Comparison of ENCODE assay signal across 18 cellular contexts in genomic region chr2:142869461-142870106, GRCh38. TPM values are rescaled to one million over a fixed set of nuclear protein-coding genes. Genes with fewer than 3 reads are reported as not detected.
DNase-seq lines count a peak whose midpoint lies in the region; ATAC-seq, FAIRE-seq and TF ChIP-seq lines count a peak whose summit lies in the region.
"Had no signal": no experiment of that assay in that cellular context is flagged by ENCODE, and none has a peak within 500 bp of the region (broad histone marks: within the 10 kb centered on the region; RNA-seq: fewer than 3 reads in every experiment).

No MANE protein-coding gene starts in this region.

- FAIRE-seq in keratinocyte (lab: Jason Lieb, UNC) = no peak

- H2AK5ac ChIP-seq in trophoblast cell (ENCODE audit: low read length) = no peak overlapping the region

- DNase-seq in SK-N-DZ (ENCODE audit: low spot score) (peak; percentile 43), keratinocyte (ENCODE audit: low read depth, low spot score) (no peak), anterior cingulate cortex (lab: John Stamatoyannopoulos, UW) (no peak), trophoblast cell (no peak)
- DNase-seq in activated T-cell treated with anti-CD3 and anti-CD28 coated beads, Interleukin-2, amount 50 U/mL, for 4 hours = no peak
- DNase-seq: BE2C; CD8-positive, alpha-beta T cell; DND-41; GDM1; GOT3; NCI-H1092; NCI-H2081 treated with DMSO at 0.1 percent for 48 hours; NCI-H510A treated with DMSO at 0.1 percent for 48 hours; NCI-H82 had no signal

- H3K9ac ChIP-seq in keratinocyte (ENCODE audit: control insufficient read depth, extremely low read depth, insufficient read depth, low read length) = no peak overlapping the region
- H3K9ac ChIP-seq in trophoblast cell (ENCODE audit: low read length) = no peak overlapping the region
- H3K9ac ChIP-seq: KMS-11 had no signal

- no peak overlapping the region for H4K91ac ChIP-seq in trophoblast cell (ENCODE audit: low read depth, low read length)

- H3K36me3 Mint-ChIP-seq in stimulated activated memory B cell treated with anti-CD40 and anti-IgM and Interleukin-4, amounts not matched to agents 10 μg/mL and 1 μg/mL and 100 μg/mL, for 72 hours = peaks cover 5% of the 10 kb centered on the region
- H3K36me3 Mint-ChIP-seq in activated T-cell treated with anti-CD3 and anti-CD28 coated beads, Interleukin-2, amount 50 U/mL, for 4 hours (ENCODE audit: insufficient read depth) = no peaks in the 10 kb centered on the region
- H3K36me3 Mint-ChIP-seq: CD8-positive, alpha-beta T cell had no signal

- peaks cover 38% of the 10 kb centered on the region for H3F3A ChIP-seq in DOHH2 (ENCODE audit: control insufficient read depth, insufficient read depth)

- H2AFZ ChIP-seq in keratinocyte (ENCODE audit: control insufficient read depth, low read length) = no peak overlapping the region
- no peak overlapping the region for H2AFZ ChIP-seq in trophoblast cell (ENCODE audit: insufficient read depth, low read length, poor library complexity)

- H3K9me1 ChIP-seq in keratinocyte (ENCODE audit: control insufficient read depth, extremely low read depth, insufficient read depth, low read length) = no peaks in the 10 kb centered on the region

- H3K36me3 ChIP-seq in DOHH2 (ENCODE audit: control insufficient read depth, low read length) (peaks cover 34% of the 10 kb centered on the region), keratinocyte (ENCODE audit: control insufficient read depth in 2 of 2, extremely low read depth in 1 of 2, insufficient read depth in 2 of 2, low read length in 2 of 2) (no peaks in the 10 kb centered on the region), trophoblast cell (ENCODE audit: control insufficient read depth in 1 of 2, insufficient read depth in 2 of 2, low read length in 2 of 2) (no peaks in the 10 kb centered on the region)
- H3K36me3 ChIP-seq: BE2C, SJSA1 had no signal

- H3K18ac ChIP-seq in trophoblast cell (ENCODE audit: low read length) = no peak overlapping the region

- no peak overlapping the region for H3K27ac Mint-ChIP-seq in stimulated activated memory B cell treated with anti-CD40 and anti-IgM and Interleukin-4, amounts not matched to agents 10 μg/mL and 1 μg/mL and 100 μg/mL, for 72 hours
- H3K27ac Mint-ChIP-seq: CD8-positive, alpha-beta T cell had no signal

- dilution Hi-C loops in keratinocyte (cut with MboI; ENCODE audit: extremely low pct_ligation_motif_present, low sequenced_read_pairs) = no loop called here

- H3K79me2 ChIP-seq in DOHH2 (ENCODE audit: control insufficient read depth, low read length) (peaks cover 49% of the 10 kb centered on the region), keratinocyte (ENCODE audit: control insufficient read depth, insufficient read depth, low read length) (no peaks in the 10 kb centered on the region), trophoblast cell (ENCODE audit: control insufficient read depth, insufficient read depth, low read length, poor library complexity) (no peaks in the 10 kb centered on the region)

- H3K27me3 ChIP-seq in DOHH2 (ENCODE audit: control insufficient read depth, low read length) = no peaks in the 10 kb centered on the region
- no peaks in the 10 kb centered on the region for H3K27me3 ChIP-seq in keratinocyte (ENCODE audit: control insufficient read depth, extremely low read depth, insufficient read depth, low read length)
- no peaks in the 10 kb centered on the region for H3K27me3 ChIP-seq in trophoblast cell (ENCODE audit: insufficient read depth, low read length)
- H3K27me3 ChIP-seq: BE2C, SJSA1 had no signal

- peaks cover 65% of the 10 kb centered on the region for H3K4me1 Mint-ChIP-seq in stimulated activated memory B cell treated with anti-CD40 and anti-IgM and Interleukin-4, amounts not matched to agents 10 μg/mL and 1 μg/mL and 100 μg/mL, for 72 hours
- H3K4me1 Mint-ChIP-seq in activated T-cell treated with anti-CD3 and anti-CD28 coated beads, Interleukin-2, amount 50 U/mL, for 4 hours (ENCODE audit: low read depth) = peaks cover 2% of the 10 kb centered on the region

- no peak overlapping the region for H3K4ac ChIP-seq in trophoblast cell (ENCODE audit: low read depth, low read length)

- H2BK120ac ChIP-seq in trophoblast cell (ENCODE audit: insufficient read depth, low read length, poor library complexity) = no peak overlapping the region

- H3K4me3 ChIP-seq in DOHH2 (ENCODE audit: low read length) = peak overlapping the region; percentile 55
- H3K4me3 ChIP-seq in keratinocyte (ENCODE audit: control insufficient read depth in 2 of 3, extremely low read depth in 1 of 3, insufficient read depth in 2 of 3, low read depth in 1 of 3, low read length in 3 of 3) = no peak overlapping the region
- no peak overlapping the region for H3K4me3 ChIP-seq in trophoblast cell (ENCODE audit: low read depth, low read length)
- H3K4me3 ChIP-seq: SJSA1 had no signal

- no peak for ATAC-seq in stimulated activated memory B cell treated with anti-CD40 and anti-IgM and Interleukin-4, amounts not matched to agents 10 μg/mL and 1 μg/mL and 100 μg/mL, for 72 hours
- no peak for ATAC-seq in activated T-cell treated with anti-CD3 and anti-CD28 coated beads, Interleukin-2, amount 50 U/mL, for 4 hours
- ATAC-seq: CD8-positive, alpha-beta T cell had no signal

- no peaks in the 10 kb centered on the region for H3K79me1 ChIP-seq in trophoblast cell (ENCODE audit: low read length)

- H4K8ac ChIP-seq in trophoblast cell (ENCODE audit: low read depth, low read length) = no peak overlapping the region

- no peaks in the 10 kb centered on the region for H4K20me1 ChIP-seq in DOHH2 (ENCODE audit: control insufficient read depth, insufficient read depth, low read depth, low read length)
- no peaks in the 10 kb centered on the region for H4K20me1 ChIP-seq in keratinocyte (ENCODE audit: control insufficient read depth, extremely low read depth, insufficient read depth, low read length)

- H3K4me2 ChIP-seq in DOHH2 (ENCODE audit: low read length) = peak overlapping the region; percentile 65
- no peak overlapping the region for H3K4me2 ChIP-seq in keratinocyte (ENCODE audit: control insufficient read depth, extremely low read depth, insufficient read depth, low read depth, low read length)
- H3K4me2 ChIP-seq in trophoblast cell (ENCODE audit: low read length) = no peak overlapping the region
- H3K4me2 ChIP-seq: KMS-11 had no signal

- H3K4me1 ChIP-seq in DOHH2 (ENCODE audit: control insufficient read depth, low read length) (peaks cover 86% of the 10 kb centered on the region), keratinocyte (ENCODE audit: control insufficient read depth, extremely low read depth, insufficient read depth, low read length) (peaks cover 43% of the 10 kb centered on the region), trophoblast cell (ENCODE audit: control insufficient read depth in 1 of 2, insufficient read depth in 2 of 2, low read length in 2 of 2) (no peaks in the 10 kb centered on the region)
- H3K4me1 ChIP-seq: BE2C had no signal

- no CpG with 5 or more reads among the region's 5 CpGs for WGBS in trophoblast cell (ENCODE audit: extremely low coverage, insufficient coverage, insufficient read length)

- no peaks in the 10 kb centered on the region for H3K27me3 Mint-ChIP-seq in stimulated activated memory B cell treated with anti-CD40 and anti-IgM and Interleukin-4, amounts not matched to agents 10 μg/mL and 1 μg/mL and 100 μg/mL, for 72 hours
- H3K27me3 Mint-ChIP-seq in activated T-cell treated with anti-CD3 and anti-CD28 coated beads, Interleukin-2, amount 50 U/mL, for 4 hours (ENCODE audit: low read depth) = peaks cover 5% of the 10 kb centered on the region

- H3K9me2 ChIP-seq in DOHH2 (replicated peaks; ENCODE audit: control insufficient read depth, low read length) = no peaks in the 10 kb centered on the region

- peak overlapping the region; percentile 79 for H3K4me3 Mint-ChIP-seq in stimulated activated memory B cell treated with anti-CD40 and anti-IgM and Interleukin-4, amounts not matched to agents 10 μg/mL and 1 μg/mL and 100 μg/mL, for 72 hours
- H3K4me3 Mint-ChIP-seq in activated T-cell treated with anti-CD3 and anti-CD28 coated beads, Interleukin-2, amount 50 U/mL, for 4 hours = no peak overlapping the region
- H3K4me3 Mint-ChIP-seq: CD8-positive, alpha-beta T cell had no signal

- TF ChIP-seq CTCF in DOHH2 (IDR thresholded peaks at IDR 0.05; ENCODE audit: low read depth, low read length, poor library complexity, severe bottlenecking) (no peak), keratinocyte (optimal IDR thresholded peaks at IDR 0.05 in 1 of 3, IDR thresholded peaks at IDR 0.05 in 1 of 3, conservative IDR thresholded peaks at IDR 0.05 in 1 of 3; ENCODE audit: extremely low read depth in 1 of 3, insufficient read depth in 2 of 3, low read length in 3 of 3) (no peak)

- no peak overlapping the region for H3K14ac ChIP-seq in trophoblast cell (ENCODE audit: low read length)

- H3K9me3 Mint-ChIP-seq in stimulated activated memory B cell treated with anti-CD40 and anti-IgM and Interleukin-4, amounts not matched to agents 10 μg/mL and 1 μg/mL and 100 μg/mL, for 72 hours = no peaks in the 10 kb centered on the region
- no peaks in the 10 kb centered on the region for H3K9me3 Mint-ChIP-seq in activated T-cell treated with anti-CD3 and anti-CD28 coated beads, Interleukin-2, amount 50 U/mL, for 4 hours
- H3K9me3 Mint-ChIP-seq: CD8-positive, alpha-beta T cell had no signal

- H3K27ac ChIP-seq in DOHH2 (ENCODE audit: low read depth, low read length) (peak overlapping the region; percentile 24), keratinocyte (ENCODE audit: control insufficient read depth, insufficient read depth, low read length) (peak overlapping the region; percentile 15), trophoblast cell (ENCODE audit: low read depth, low read length) (no peak overlapping the region)
- H3K27ac ChIP-seq: KMS-11, SJSA1 had no signal

- H3K9me3 ChIP-seq in DOHH2 (ENCODE audit: control insufficient read depth, insufficient read depth, low read length) (0 out of 2 replicates have a peak, but pooled peaks cover 5% of the 10 kb centered on the region), keratinocyte (ENCODE audit: control insufficient read depth, low read depth, low read length) (no peaks in the 10 kb centered on the region), trophoblast cell (ENCODE audit: insufficient read depth, low read depth, low read length) (no peaks in the 10 kb centered on the region)
- H3K9me3 ChIP-seq: BE2C, SJSA1 had no signal

- H4K12ac ChIP-seq in trophoblast cell (ENCODE audit: low read depth, low read length) = no peak overlapping the region

- no peak overlapping the region for H2BK5ac ChIP-seq in trophoblast cell (ENCODE audit: low read depth, low read length, poor library complexity)

- H3K23ac ChIP-seq in trophoblast cell (ENCODE audit: low read length) = no peak overlapping the region

- no peak overlapping the region for H2BK12ac ChIP-seq in trophoblast cell (ENCODE audit: low read length)

RNA-seq across cellular contexts. Expression of gene KYNU, which starts 7.9 kb away (rescaled TPM):
- 0.49 and 1.9 TPM in 2 replicates for polyA plus RNA-seq in SK-N-DZ (2014; cell fraction: cytosol; rRNA removed)
- 0.11 TPM in 1 of 2 replicates, not detected in the other for polyA plus RNA-seq in SK-N-DZ (2014; cell fraction: nucleus; rRNA removed)
- polyA plus RNA-seq in keratinocyte = 2.4 to 8.2 TPM (median 3.9 TPM) in 3 replicates
- 0.42 TPM for polyA plus RNA-seq in keratinocyte (2011; ENCODE audit: low read depth)
- polyA plus RNA-seq in keratinocyte (2011; cell fraction: cytosol; rRNA removed) = 7.7 and 13.8 TPM in 2 replicates
- polyA plus RNA-seq in keratinocyte (2011; cell fraction: nucleus; rRNA removed) = 12.1 and 13.5 TPM in 2 replicates
- 0.37 and 2.7 TPM in 2 replicates for polyA plus RNA-seq in keratinocyte (2012; ENCODE audit: low replicate concordance)
- 0.52 to 6.6 TPM (median 3.0 TPM) in 3 replicates for polyA minus RNA-seq in keratinocyte
- polyA minus RNA-seq in keratinocyte (2011; cell fraction: cytosol; rRNA and poly(A)+ RNA removed) = 12.5 TPM
- polyA minus RNA-seq in keratinocyte (2011; cell fraction: nucleus; rRNA and poly(A)+ RNA removed) = 8.1 and 23.4 TPM in 2 replicates
- polyA plus RNA-seq in trophoblast cell (2013) = 15.0 and 15.5 TPM in 2 replicates
- 1 to 10 TPM in 2 of 3 donors, under 1 TPM in 1; 0.83 to 1.5 (median 1.1) TPM for total RNA-seq in activated T-cell treated with anti-CD3 and anti-CD28 coated beads, Interleukin-2, amount 50 U/mL, for 4 hours
- total RNA-seq: CD8-positive, alpha-beta T cell; SJSA1 had no signal
